Comparison of ENCODE assay signal across 1 cellular context in the genomic region with DNA sequence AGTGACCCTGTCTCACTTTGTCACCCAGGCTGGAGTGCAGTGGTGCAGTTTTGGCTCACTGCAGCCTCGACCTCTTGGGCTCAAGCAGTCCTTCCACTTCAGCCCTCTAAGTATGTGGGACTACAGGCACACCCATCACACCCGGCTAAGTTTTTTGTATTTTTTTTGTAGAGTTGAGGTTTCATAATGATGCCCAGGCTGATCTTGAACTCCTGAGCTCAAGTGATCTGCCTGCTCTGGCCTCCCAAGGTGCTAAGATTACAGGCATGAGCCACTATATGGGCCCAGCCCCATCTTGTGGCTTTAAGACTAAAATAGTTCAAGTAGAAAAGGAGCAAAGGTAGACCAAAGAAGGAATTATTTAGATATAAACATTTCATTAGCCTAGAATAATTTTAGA.
TF ChIP-seq lines count a peak whose summit lies in the region.

No MANE protein-coding gene starts in this region.

TF ChIP-seq in HCT116, 20 proteins besides CTCF, POLR2A, EP300 and RAD21 (continued from another document):
- TF ChIP-seq ATF3 (IDR thresholded peaks at IDR 0.05) (no peak), EZH2 (IDR thresholded peaks at IDR 0.05) (no peak), FOSL1 (IDR thresholded peaks at IDR 0.05; ENCODE audit: low read depth) (no peak)
